In genomic region chr4:162209706-162210105, GRCh38 we compare ENCODE assay signal across 1 cellular context.
A peak's percentile ranks its signal among the peaks of the same experiment; 100 is the strongest.
TF ChIP-seq lines count a peak whose summit lies in the region.

No MANE protein-coding gene starts in this region.

TF ChIP-seq in HepG2, 621 proteins besides CTCF, POLR2A, EP300 and RAD21:
- peak; percentile 54 to 73; a peak in 3 of 4 replicates for TF ChIP-seq MAFK (conservative IDR thresholded peaks at IDR 0.05 in 1 of 2, IDR thresholded peaks at IDR 0.05 in 1 of 2; ENCODE audit: low read length in 2 of 2)
- no peak for TF ChIP-seq ZSCAN22 (CRISPR knock-in tag; IDR thresholded peaks at IDR 0.05)
- TF ChIP-seq ZNF205 (CRISPR knock-in tag; IDR thresholded peaks at IDR 0.05) = no peak
- TF ChIP-seq, protein P1, sequence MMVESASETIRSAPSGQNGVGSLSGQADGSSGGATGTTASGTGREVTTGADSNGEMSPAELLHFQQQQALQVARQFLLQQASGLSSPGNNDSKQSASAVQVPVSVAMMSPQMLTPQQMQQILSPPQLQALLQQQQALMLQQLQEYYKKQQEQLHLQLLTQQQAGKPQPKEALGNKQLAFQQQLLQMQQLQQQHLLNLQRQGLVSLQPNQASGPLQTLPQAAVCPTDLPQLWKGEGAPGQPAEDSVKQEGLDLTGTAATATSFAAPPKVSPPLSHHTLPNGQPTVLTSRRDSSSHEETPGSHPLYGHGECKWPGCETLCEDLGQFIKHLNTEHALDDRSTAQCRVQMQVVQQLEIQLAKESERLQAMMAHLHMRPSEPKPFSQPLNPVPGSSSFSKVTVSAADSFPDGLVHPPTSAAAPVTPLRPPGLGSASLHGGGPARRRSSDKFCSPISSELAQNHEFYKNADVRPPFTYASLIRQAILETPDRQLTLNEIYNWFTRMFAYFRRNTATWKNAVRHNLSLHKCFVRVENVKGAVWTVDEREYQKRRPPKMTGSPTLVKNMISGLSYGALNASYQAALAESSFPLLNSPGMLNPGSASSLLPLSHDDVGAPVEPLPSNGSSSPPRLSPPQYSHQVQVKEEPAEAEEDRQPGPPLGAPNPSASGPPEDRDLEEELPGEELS (CRISPR knock-in tag; IDR thresholded peaks at IDR 0.05) = no peak
- peak; percentile 39; the same call in 1 of the 2 replicates for TF ChIP-seq MAFF (IDR thresholded peaks at IDR 0.05; ENCODE audit: low read depth, low read length)
